In genomic region chr4:122716825-122717448, GRCh38 we compare ENCODE assay signal across 8 cellular contexts. TPM values are rescaled to one million over a fixed set of nuclear protein-coding genes. Genes with fewer than 3 reads are reported as not detected.
DNase-seq lines count a peak whose midpoint lies in the region; ATAC-seq, FAIRE-seq and TF ChIP-seq lines count a peak whose summit lies in the region.

No MANE protein-coding gene starts in this region.

- no peaks in the 10 kb centered on the region for H3K36me3 Mint-ChIP-seq in stimulated activated naive B cell treated with anti-CD40 and anti-IgM and Interleukin-4, amounts not matched to agents 10 μg/mL and 1 μg/mL and 100 μg/mL, for 72 hours

- H3K9me3 ChIP-seq in H1 (ENCODE audit: insufficient read depth in 2 of 2, low read depth in 1 of 2, low read length in 1 of 2), result no peaks in the 10 kb centered on the region
- H3K9me3 ChIP-seq in mucosa of descending colon, result no peaks in the 10 kb centered on the region

- no peaks in the 10 kb centered on the region for H3K79me2 ChIP-seq in H1 (ENCODE audit: control insufficient read depth in 1 of 2, insufficient read depth in 2 of 2, low read length in 2 of 2)

- TF ChIP-seq POLR2A in H1 (IDR thresholded peaks at IDR 0.05; ENCODE audit: control extremely low read depth in 1 of 2, low read depth in 2 of 2, low read length in 2 of 2), result no peak

- intact Hi-C loops in mucosa of descending colon (cut with DNase I, micrococcal nuclease), result loop anchor here in 1 of 2 donors (10.0 kb wide), 1 partner anchor 112 kb away; no protein-coding TSS in a partner anchor

- H2BK15ac ChIP-seq in H1 (ENCODE audit: low read length), result no peak overlapping the region

- H3K27me3 ChIP-seq in H1 (replicated peaks in 1 of 4; ENCODE audit: control insufficient read depth in 3 of 4, extremely low read depth in 1 of 4, insufficient read depth in 3 of 4, low read length in 3 of 4), result no peaks in the 10 kb centered on the region

- POLR2A ChIA-PET in H1 (lab: Charles Lee; ENCODE audit: partially characterized antibody), result interaction anchor here (1.0 kb wide), 1 partner anchor 16 kb away, joined by 4 read pairs; no protein-coding TSS in a partner anchor

- H3K36me3 ChIP-seq in H1 (ENCODE audit: control insufficient read depth in 2 of 4, insufficient read depth in 4 of 4, low read length in 3 of 4) (no peaks in the 10 kb centered on the region), mucosa of descending colon (ENCODE audit: low read depth) (no peaks in the 10 kb centered on the region)

- H2BK12ac ChIP-seq in H1 (ENCODE audit: low read depth, low read length), result no peak overlapping the region

- H3K14ac ChIP-seq in H1 (ENCODE audit: insufficient read length), result no peak overlapping the region

- CTCF ChIA-PET in H1 (lab: Charles Lee; ENCODE audit: partially characterized antibody), result interaction anchor here (0.6 to 5.7 kb wide), 44 partner anchors 9 to 831 kb away, joined by 3 to 47 read pairs (median 4); partner anchors contain the start of genes BBS12 and NUDT6

- peak; percentile 42 for DNase-seq in AG09319 (ENCODE audit: extremely low read depth, low read depth)
- no peak for DNase-seq in GM18507 (ENCODE audit: extremely low spot score, insufficient read length, low read depth)
- DNase-seq in NCI-H526 (lab: John Stamatoyannopoulos, UW), result peak; percentile 46 to 84
- DNase-seq in activated CD8-positive, alpha-beta memory T cell treated with anti-CD3 and anti-CD28 coated beads for 24 hours, result peak; percentile 83
- DNase-seq in H1 (ENCODE audit: low read depth in 1 of 2, low spot score in 2 of 2), result peak in 1 of 2 experiments; percentile 69
- peak in 2 of 3 donors; percentile 67 to 93 for DNase-seq in mucosa of descending colon
- peak; percentile 15 for DNase-seq in stimulated activated naive B cell treated with anti-CD40 and anti-IgM and Interleukin-4, amounts not matched to agents 10 μg/mL and 1 μg/mL and 100 μg/mL, for 72 hours

- H3K4ac ChIP-seq in H1 (replicated peaks; ENCODE audit: insufficient read length, low read depth, low read length), result no peak overlapping the region

- no peak overlapping the region for H2BK20ac ChIP-seq in H1 (ENCODE audit: low read length)

- no peak overlapping the region for H3K27ac ChIP-seq in H1 (ENCODE audit: low read depth, low read length)

- H4K20me1 ChIP-seq in H1 (replicated peaks in 1 of 2; ENCODE audit: control insufficient read depth in 1 of 2, insufficient read depth in 2 of 2, low read length in 2 of 2), result no peaks in the 10 kb centered on the region

- H2BK120ac ChIP-seq in H1 (replicated peaks; ENCODE audit: low read depth, low read length), result no peak overlapping the region

- no peak overlapping the region for H3K56ac ChIP-seq in H1 (replicated peaks; ENCODE audit: insufficient read length, low read depth, low read length)

- no peak overlapping the region for H4K8ac ChIP-seq in H1 (ENCODE audit: extremely low read depth, insufficient read depth, low read length)

- TF ChIP-seq CTCF in AG09319 (IDR thresholded peaks at IDR 0.05; ENCODE audit: low read depth, low read length) (peak; percentile 96), H1 (IDR thresholded peaks at IDR 0.05; ENCODE audit: control extremely low read depth in 1 of 3, insufficient read depth in 1 of 3, low read depth in 1 of 3, low read length in 3 of 3) (peak; percentile 72 to 88 (median 85)), mucosa of descending colon (IDR thresholded peaks at IDR 0.05) (peak; percentile 58)

- no peak overlapping the region for H3K18ac ChIP-seq in H1 (ENCODE audit: extremely low read depth, low read length)

- WGBS in H1 (ENCODE audit: extremely low coverage in 1 of 2, insufficient coverage in 1 of 2, insufficient read length in 1 of 2, insufficient replicate concordance in 2 of 2, low coverage in 1 of 2, low lambda C conversion rate in 2 of 2, missing lambda C conversion rate in 1 of 2), 2 experiments, result 45% methylated on average over 4 of the region's 4 CpGs; no CpG with 5 or more reads in 1 of the 2 experiments

- no peaks in the 10 kb centered on the region for H3K79me1 ChIP-seq in H1 (ENCODE audit: low read depth, low read length)

- H2AFZ ChIP-seq in H1 (ENCODE audit: low read length), result no peak overlapping the region

- peak; percentile 84 for TF ChIP-seq RAD21 in H1 (IDR thresholded peaks at IDR 0.05 in 1 of 2, conservative IDR thresholded peaks at IDR 0.05 in 1 of 2; ENCODE audit: low read depth in 2 of 2, low read length in 2 of 2)

- H3K4me1 Mint-ChIP-seq in stimulated activated naive B cell treated with anti-CD40 and anti-IgM and Interleukin-4, amounts not matched to agents 10 μg/mL and 1 μg/mL and 100 μg/mL, for 72 hours, result peaks cover 0 to 4% of the 10 kb centered on the region in 2 donors

- H3K4me1 ChIP-seq in H1 (replicated peaks in 1 of 4; ENCODE audit: control insufficient read depth in 3 of 4, insufficient read depth in 4 of 4, low read length in 3 of 4), result no peaks in the 10 kb centered on the region
- H3K4me1 ChIP-seq in mucosa of descending colon (ENCODE audit: low read depth), result no peaks in the 10 kb centered on the region

- peaks cover 4 to 15% of the 10 kb centered on the region in 2 donors for H3K27me3 Mint-ChIP-seq in stimulated activated naive B cell treated with anti-CD40 and anti-IgM and Interleukin-4, amounts not matched to agents 10 μg/mL and 1 μg/mL and 100 μg/mL, for 72 hours

- H4K91ac ChIP-seq in H1 (replicated peaks; ENCODE audit: insufficient read length, low read length), result no peak overlapping the region

- H3K9me3 Mint-ChIP-seq in stimulated activated naive B cell treated with anti-CD40 and anti-IgM and Interleukin-4, amounts not matched to agents 10 μg/mL and 1 μg/mL and 100 μg/mL, for 72 hours, result no peaks in the 10 kb centered on the region

- no peak overlapping the region for H3K4me3 Mint-ChIP-seq in stimulated activated naive B cell treated with anti-CD40 and anti-IgM and Interleukin-4, amounts not matched to agents 10 μg/mL and 1 μg/mL and 100 μg/mL, for 72 hours

- H3K4me3 ChIP-seq in H1 (ENCODE audit: extremely low read depth in 1 of 4, insufficient read depth in 2 of 4, low read depth in 3 of 4, low read length in 4 of 4) (no peak overlapping the region), mucosa of descending colon (no peak overlapping the region)

- FAIRE-seq in GM18507 (lab: Jason Lieb, UNC) (peak; percentile 86), H1 (lab: Jason Lieb, UNC) (peak; percentile 98)

- H3K23me2 ChIP-seq in H1 (ENCODE audit: low read depth, low read length), result no peaks in the 10 kb centered on the region

- no peak overlapping the region for H3K27ac Mint-ChIP-seq in stimulated activated naive B cell treated with anti-CD40 and anti-IgM and Interleukin-4, amounts not matched to agents 10 μg/mL and 1 μg/mL and 100 μg/mL, for 72 hours

- TF ChIP-seq EP300 in H1 (IDR thresholded peaks at IDR 0.05; ENCODE audit: borderline replicate concordance in 1 of 2, low read depth in 2 of 2, low read length in 2 of 2), result no peak

- H2AK5ac ChIP-seq in H1 (ENCODE audit: low read depth, low read length), result no peak overlapping the region

- ATAC-seq in HG02973 (IDR thresholded peaks at IDR 0.05; ENCODE audit: unreplicated experiment) (peak; percentile 91), mucosa of descending colon (peak; percentile 83)
- ATAC-seq in stimulated activated naive B cell treated with anti-CD40 and anti-IgM and Interleukin-4, amounts not matched to agents 10 μg/mL and 1 μg/mL and 100 μg/mL, for 72 hours (replicated peaks), result peak; percentile 85 to 94

- H3K9ac ChIP-seq in H1 (replicated peaks in 1 of 4; ENCODE audit: extremely low read depth in 1 of 4, low read depth in 3 of 4, low read length in 3 of 4), result no peak overlapping the region

- H4K5ac ChIP-seq in H1 (ENCODE audit: insufficient read length, low read depth, low read length), result no peak overlapping the region

- no peak overlapping the region for H3K23ac ChIP-seq in H1 (ENCODE audit: insufficient read length)

- H2BK5ac ChIP-seq in H1 (ENCODE audit: low read depth, low read length), result no peak overlapping the region

- H3K4me2 ChIP-seq in H1 (ENCODE audit: insufficient read depth in 1 of 2, low read depth in 2 of 2, low read length in 2 of 2), result no peak overlapping the region

TF ChIP-seq in H1, 55 proteins besides CTCF, POLR2A, EP300 and RAD21 (continues in another document):
- TF ChIP-seq SP1 (IDR thresholded peaks at IDR 0.05; ENCODE audit: low read depth, low read length) (no peak), CBX5 (IDR thresholded peaks at IDR 0.05; ENCODE audit: low read depth, low read length) (no peak), SIX5 (IDR thresholded peaks at IDR 0.05; ENCODE audit: low read depth, low read length) (no peak), KDM5A (IDR thresholded peaks at IDR 0.05; ENCODE audit: low read length) (no peak), JUND (IDR thresholded peaks at IDR 0.05; ENCODE audit: low read length) (no peak), YY1 (IDR thresholded peaks at IDR 0.05; ENCODE audit: low read depth, low read length) (0 out of 2 replicates have a peak, but pooled peaks have one; percentile 31), JUN (IDR thresholded peaks at IDR 0.05; ENCODE audit: low read depth, low read length) (no peak), SIN3A (conservative IDR thresholded peaks at IDR 0.05 in 1 of 2, IDR thresholded peaks at IDR 0.05 in 1 of 2; ENCODE audit: low read depth in 1 of 2, low read length in 2 of 2) (no peak), HDAC2 (IDR thresholded peaks at IDR 0.05; ENCODE audit: borderline replicate concordance in 1 of 2, low read depth in 2 of 2, low read length in 2 of 2) (peak in 1 of 2 experiments; percentile 94; a peak in 1 of 4 replicates), EZH2 (IDR thresholded peaks at IDR 0.05; ENCODE audit: low read depth, low read length, severe bottlenecking) (no peak), TEAD4 (IDR thresholded peaks at IDR 0.05; ENCODE audit: low read depth, low read length) (no peak), SP4 (IDR thresholded peaks at IDR 0.05; ENCODE audit: low read length) (no peak), ASH2L (IDR thresholded peaks at IDR 0.05; ENCODE audit: low read length) (no peak), MAX (IDR thresholded peaks at IDR 0.05) (no peak), TCF12 (IDR thresholded peaks at IDR 0.05; ENCODE audit: low read depth, low read length) (no peak)

RNA-seq across cellular contexts. Expression of gene BBS12, which starts 15.6 kb away (rescaled TPM):
- total RNA-seq in H1 (2021; fragmentation: NEBNext Ultra II Directional; extraction: Animal tissue kit (Norgen Biotek cat#: 25700)), result 2.6 TPM in 2 replicates
- 0.44 and 0.88 TPM in 2 replicates for polyA plus RNA-seq in H1 (2011; rRNA removed)
- 0.89 TPM for polyA plus RNA-seq in H1 (2011; cell fraction: cytosol; rRNA removed)
- polyA plus RNA-seq in H1 (2011; cell fraction: nucleus; rRNA removed), result 0.41 TPM
- 1.6 to 3.0 TPM (median 1.9 TPM) in 4 replicates for polyA plus RNA-seq in H1 (2012, experiment 1 of 2)
- polyA plus RNA-seq in H1 (2012, experiment 2 of 2), result 0.21 TPM
- 1.2 TPM for polyA plus RNA-seq in H1 (2013, experiment 1 of 2)
- 1.2 TPM for polyA plus RNA-seq in H1 (2013, experiment 2 of 2)
- 1.2 and 2.0 TPM in 2 replicates for polyA minus RNA-seq in H1 (2011; rRNA and poly(A)+ RNA removed)
- 2.1 TPM for polyA minus RNA-seq in H1 (2011; cell fraction: cytosol; rRNA and poly(A)+ RNA removed)
- 2.7 TPM for polyA minus RNA-seq in H1 (2011; cell fraction: nucleus; rRNA and poly(A)+ RNA removed)
- 1 to 10 TPM; 3.3 to 5.4 (median 3.9) TPM for total RNA-seq in mucosa of descending colon
